Comparison of ENCODE assay signal across 2 cellular contexts in the genomic region with DNA sequence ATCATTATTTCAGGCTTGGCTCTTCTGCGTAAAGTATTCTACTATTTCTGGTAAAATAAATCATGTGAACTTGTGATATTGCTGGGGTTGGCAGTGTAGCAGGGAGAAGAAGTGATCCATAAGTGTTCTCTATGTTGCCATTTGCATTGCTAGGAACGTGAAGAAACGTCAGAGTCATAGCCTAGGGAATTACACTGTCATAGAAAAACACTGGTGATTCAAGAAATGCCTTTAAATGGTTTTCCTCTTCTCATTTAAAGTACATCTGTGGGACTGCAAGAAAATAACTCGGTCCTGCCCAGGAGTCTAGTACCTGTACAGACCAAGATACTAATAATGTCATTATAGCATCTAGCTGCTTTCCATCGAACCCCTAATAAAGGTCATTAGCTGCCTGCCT.
TF ChIP-seq lines count a peak whose summit lies in the region.

No MANE protein-coding gene starts in this region.

TF ChIP-seq in GM23338, 12 proteins besides CTCF, POLR2A, EP300 and RAD21 (continued from another document):
- TF ChIP-seq EZH2 (IDR thresholded peaks at IDR 0.05; ENCODE audit: low read depth, unreplicated experiment) (no peak), JUNB (IDR thresholded peaks at IDR 0.05; ENCODE audit: unreplicated experiment) (no peak), STAT1 (IDR thresholded peaks at IDR 0.05; ENCODE audit: unreplicated experiment) (no peak)
- TF ChIP-seq, protein P1, sequence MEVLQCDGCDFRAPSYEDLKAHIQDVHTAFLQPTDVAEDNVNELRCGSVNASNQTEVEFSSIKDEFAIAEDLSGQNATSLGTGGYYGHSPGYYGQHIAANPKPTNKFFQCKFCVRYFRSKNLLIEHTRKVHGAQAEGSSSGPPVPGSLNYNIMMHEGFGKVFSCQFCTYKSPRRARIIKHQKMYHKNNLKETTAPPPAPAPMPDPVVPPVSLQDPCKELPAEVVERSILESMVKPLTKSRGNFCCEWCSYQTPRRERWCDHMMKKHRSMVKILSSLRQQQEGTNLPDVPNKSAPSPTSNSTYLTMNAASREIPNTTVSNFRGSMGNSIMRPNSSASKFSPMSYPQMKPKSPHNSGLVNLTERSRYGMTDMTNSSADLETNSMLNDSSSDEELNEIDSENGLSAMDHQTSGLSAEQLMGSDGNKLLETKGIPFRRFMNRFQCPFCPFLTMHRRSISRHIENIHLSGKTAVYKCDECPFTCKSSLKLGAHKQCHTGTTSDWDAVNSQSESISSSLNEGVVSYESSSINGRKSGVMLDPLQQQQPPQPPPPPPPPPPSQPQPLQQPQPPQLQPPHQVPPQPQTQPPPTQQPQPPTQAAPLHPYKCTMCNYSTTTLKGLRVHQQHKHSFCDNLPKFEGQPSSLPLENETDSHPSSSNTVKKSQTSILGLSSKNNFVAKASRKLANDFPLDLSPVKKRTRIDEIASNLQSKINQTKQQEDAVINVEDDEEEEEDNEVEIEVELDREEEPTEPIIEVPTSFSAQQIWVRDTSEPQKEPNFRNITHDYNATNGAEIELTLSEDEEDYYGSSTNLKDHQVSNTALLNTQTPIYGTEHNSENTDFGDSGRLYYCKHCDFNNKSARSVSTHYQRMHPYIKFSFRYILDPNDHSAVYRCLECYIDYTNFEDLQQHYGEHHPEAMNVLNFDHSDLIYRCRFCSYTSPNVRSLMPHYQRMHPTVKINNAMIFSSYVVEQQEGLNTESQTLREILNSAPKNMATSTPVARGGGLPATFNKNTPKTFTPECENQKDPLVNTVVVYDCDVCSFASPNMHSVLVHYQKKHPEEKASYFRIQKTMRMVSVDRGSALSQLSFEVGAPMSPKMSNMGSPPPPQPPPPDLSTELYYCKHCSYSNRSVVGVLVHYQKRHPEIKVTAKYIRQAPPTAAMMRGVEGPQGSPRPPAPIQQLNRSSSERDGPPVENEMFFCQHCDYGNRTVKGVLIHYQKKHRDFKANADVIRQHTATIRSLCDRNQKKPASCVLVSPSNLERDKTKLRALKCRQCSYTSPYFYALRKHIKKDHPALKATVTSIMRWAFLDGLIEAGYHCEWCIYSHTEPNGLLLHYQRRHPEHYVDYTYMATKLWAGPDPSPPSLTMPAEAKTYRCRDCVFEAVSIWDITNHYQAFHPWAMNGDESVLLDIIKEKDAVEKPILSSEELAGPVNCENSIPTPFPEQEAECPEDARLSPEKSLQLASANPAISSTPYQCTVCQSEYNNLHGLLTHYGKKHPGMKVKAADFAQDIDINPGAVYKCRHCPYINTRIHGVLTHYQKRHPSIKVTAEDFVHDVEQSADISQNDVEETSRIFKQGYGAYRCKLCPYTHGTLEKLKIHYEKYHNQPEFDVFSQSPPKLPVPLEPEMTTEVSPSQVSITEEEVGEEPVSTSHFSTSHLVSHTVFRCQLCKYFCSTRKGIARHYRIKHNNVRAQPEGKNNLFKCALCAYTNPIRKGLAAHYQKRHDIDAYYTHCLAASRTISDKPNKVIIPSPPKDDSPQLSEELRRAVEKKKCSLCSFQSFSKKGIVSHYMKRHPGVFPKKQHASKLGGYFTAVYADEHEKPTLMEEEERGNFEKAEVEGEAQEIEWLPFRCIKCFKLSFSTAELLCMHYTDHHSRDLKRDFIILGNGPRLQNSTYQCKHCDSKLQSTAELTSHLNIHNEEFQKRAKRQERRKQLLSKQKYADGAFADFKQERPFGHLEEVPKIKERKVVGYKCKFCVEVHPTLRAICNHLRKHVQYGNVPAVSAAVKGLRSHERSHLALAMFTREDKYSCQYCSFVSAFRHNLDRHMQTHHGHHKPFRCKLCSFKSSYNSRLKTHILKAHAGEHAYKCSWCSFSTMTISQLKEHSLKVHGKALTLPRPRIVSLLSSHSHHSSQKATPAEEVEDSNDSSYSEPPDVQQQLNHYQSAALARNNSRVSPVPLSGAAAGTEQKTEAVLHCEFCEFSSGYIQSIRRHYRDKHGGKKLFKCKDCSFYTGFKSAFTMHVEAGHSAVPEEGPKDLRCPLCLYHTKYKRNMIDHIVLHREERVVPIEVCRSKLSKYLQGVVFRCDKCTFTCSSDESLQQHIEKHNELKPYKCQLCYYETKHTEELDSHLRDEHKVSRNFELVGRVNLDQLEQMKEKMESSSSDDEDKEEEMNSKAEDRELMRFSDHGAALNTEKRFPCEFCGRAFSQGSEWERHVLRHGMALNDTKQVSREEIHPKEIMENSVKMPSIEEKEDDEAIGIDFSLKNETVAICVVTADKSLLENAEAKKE (CRISPR knock-in tag; IDR thresholded peaks at IDR 0.05), result no peak
- TF ChIP-seq, protein P2, sequence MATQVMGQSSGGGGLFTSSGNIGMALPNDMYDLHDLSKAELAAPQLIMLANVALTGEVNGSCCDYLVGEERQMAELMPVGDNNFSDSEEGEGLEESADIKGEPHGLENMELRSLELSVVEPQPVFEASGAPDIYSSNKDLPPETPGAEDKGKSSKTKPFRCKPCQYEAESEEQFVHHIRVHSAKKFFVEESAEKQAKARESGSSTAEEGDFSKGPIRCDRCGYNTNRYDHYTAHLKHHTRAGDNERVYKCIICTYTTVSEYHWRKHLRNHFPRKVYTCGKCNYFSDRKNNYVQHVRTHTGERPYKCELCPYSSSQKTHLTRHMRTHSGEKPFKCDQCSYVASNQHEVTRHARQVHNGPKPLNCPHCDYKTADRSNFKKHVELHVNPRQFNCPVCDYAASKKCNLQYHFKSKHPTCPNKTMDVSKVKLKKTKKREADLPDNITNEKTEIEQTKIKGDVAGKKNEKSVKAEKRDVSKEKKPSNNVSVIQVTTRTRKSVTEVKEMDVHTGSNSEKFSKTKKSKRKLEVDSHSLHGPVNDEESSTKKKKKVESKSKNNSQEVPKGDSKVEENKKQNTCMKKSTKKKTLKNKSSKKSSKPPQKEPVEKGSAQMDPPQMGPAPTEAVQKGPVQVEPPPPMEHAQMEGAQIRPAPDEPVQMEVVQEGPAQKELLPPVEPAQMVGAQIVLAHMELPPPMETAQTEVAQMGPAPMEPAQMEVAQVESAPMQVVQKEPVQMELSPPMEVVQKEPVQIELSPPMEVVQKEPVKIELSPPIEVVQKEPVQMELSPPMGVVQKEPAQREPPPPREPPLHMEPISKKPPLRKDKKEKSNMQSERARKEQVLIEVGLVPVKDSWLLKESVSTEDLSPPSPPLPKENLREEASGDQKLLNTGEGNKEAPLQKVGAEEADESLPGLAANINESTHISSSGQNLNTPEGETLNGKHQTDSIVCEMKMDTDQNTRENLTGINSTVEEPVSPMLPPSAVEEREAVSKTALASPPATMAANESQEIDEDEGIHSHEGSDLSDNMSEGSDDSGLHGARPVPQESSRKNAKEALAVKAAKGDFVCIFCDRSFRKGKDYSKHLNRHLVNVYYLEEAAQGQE (IDR thresholded peaks at IDR 0.05; ENCODE audit: unreplicated experiment), result no peak
TF ChIP-seq in GM23338: peak in this region for 0.

TF ChIP-seq in WTC11, 78 proteins besides CTCF, POLR2A, EP300 and RAD21 (continued from another document):
- TF ChIP-seq, protein P3, sequence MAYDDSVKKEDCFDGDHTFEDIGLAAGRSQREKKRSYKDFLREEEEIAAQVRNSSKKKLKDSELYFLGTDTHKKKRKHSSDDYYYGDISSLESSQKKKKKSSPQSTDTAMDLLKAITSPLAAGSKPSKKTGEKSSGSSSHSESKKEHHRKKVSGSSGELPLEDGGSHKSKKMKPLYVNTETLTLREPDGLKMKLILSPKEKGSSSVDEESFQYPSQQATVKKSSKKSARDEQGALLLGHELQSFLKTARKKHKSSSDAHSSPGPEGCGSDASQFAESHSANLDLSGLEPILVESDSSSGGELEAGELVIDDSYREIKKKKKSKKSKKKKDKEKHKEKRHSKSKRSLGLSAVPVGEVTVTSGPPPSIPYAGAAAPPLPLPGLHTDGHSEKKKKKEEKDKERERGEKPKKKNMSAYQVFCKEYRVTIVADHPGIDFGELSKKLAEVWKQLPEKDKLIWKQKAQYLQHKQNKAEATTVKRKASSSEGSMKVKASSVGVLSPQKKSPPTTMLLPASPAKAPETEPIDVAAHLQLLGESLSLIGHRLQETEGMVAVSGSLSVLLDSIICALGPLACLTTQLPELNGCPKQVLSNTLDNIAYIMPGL (CRISPR knock-in tag; IDR thresholded peaks at IDR 0.05), result no peak
- no peak for TF ChIP-seq FOXK1 (CRISPR knock-in tag; IDR thresholded peaks at IDR 0.05)
- no peak for TF ChIP-seq OVOL2 (CRISPR knock-in tag; IDR thresholded peaks at IDR 0.05; ENCODE audit: borderline replicate concordance)
- no peak for TF ChIP-seq CBFB (CRISPR knock-in tag; IDR thresholded peaks at IDR 0.05; ENCODE audit: low read depth)
- TF ChIP-seq NFATC4 (CRISPR knock-in tag; IDR thresholded peaks at IDR 0.05), result no peak
- TF ChIP-seq KAT7 (CRISPR knock-in tag; IDR thresholded peaks at IDR 0.05; ENCODE audit: borderline replicate concordance), result no peak
- TF ChIP-seq ZNF232 (CRISPR knock-in tag; IDR thresholded peaks at IDR 0.05), result no peak
- TF ChIP-seq, protein P4, sequence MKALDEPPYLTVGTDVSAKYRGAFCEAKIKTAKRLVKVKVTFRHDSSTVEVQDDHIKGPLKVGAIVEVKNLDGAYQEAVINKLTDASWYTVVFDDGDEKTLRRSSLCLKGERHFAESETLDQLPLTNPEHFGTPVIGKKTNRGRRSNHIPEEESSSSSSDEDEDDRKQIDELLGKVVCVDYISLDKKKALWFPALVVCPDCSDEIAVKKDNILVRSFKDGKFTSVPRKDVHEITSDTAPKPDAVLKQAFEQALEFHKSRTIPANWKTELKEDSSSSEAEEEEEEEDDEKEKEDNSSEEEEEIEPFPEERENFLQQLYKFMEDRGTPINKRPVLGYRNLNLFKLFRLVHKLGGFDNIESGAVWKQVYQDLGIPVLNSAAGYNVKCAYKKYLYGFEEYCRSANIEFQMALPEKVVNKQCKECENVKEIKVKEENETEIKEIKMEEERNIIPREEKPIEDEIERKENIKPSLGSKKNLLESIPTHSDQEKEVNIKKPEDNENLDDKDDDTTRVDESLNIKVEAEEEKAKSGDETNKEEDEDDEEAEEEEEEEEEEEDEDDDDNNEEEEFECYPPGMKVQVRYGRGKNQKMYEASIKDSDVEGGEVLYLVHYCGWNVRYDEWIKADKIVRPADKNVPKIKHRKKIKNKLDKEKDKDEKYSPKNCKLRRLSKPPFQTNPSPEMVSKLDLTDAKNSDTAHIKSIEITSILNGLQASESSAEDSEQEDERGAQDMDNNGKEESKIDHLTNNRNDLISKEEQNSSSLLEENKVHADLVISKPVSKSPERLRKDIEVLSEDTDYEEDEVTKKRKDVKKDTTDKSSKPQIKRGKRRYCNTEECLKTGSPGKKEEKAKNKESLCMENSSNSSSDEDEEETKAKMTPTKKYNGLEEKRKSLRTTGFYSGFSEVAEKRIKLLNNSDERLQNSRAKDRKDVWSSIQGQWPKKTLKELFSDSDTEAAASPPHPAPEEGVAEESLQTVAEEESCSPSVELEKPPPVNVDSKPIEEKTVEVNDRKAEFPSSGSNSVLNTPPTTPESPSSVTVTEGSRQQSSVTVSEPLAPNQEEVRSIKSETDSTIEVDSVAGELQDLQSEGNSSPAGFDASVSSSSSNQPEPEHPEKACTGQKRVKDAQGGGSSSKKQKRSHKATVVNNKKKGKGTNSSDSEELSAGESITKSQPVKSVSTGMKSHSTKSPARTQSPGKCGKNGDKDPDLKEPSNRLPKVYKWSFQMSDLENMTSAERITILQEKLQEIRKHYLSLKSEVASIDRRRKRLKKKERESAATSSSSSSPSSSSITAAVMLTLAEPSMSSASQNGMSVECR (CRISPR knock-in tag; IDR thresholded peaks at IDR 0.05; ENCODE audit: borderline replicate concordance), result no peak
- TF ChIP-seq SOX15 (CRISPR knock-in tag; IDR thresholded peaks at IDR 0.05), result no peak
- TF ChIP-seq ZNF317 (CRISPR knock-in tag; IDR thresholded peaks at IDR 0.05; ENCODE audit: borderline replicate concordance, low read depth), result no peak
